In the genomic region with DNA sequence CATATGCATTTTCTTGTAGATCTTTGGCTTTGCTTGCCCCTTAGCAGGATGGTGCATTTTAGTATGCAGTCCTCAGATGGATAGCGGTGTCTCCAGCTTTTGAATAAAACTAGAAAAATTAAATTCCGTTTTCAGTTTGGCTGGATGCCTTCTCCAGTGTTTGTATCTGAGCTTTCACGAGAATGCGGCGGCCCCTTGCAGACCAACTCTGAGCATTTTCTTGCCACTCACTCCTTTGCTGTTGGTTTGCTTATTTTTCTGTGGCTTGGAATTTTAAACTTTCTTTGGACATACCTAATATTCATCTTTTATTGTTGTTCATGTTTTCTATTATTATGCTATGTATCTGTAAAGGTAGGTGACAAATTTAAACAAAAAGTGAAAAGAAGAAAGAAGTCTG, we compare ENCODE assay signal across 11 cellular contexts.
"Had no signal": no experiment of that assay in that cellular context is flagged by ENCODE, and none has a peak within 500 bp of the region (broad histone marks: within the 10 kb centered on the region; RNA-seq: fewer than 3 reads in every experiment).

No MANE protein-coding gene starts in this region.

- H3K27ac ChIP-seq: brain microvascular endothelial cell, prostate gland had no signal

- H3K4me3 ChIP-seq: prostate gland, transverse colon had no signal

- H3K4me1 ChIP-seq: prostate gland had no signal

- H3K9me3 ChIP-seq: prostate gland, transverse colon had no signal

- DNase-seq: activated B cell treated with CpG ODN at 0.5 μM for 24 hours; activated CD4-positive, alpha-beta T cell treated with anti-CD3 and anti-CD28 coated beads, Interleukin-2, amount 50 U/mL, for 1 hour; activated naive CD4-positive, alpha-beta T cell treated with anti-CD3 and anti-CD28 coated beads for 36 hours; activated T-cell treated with anti-CD3 and anti-CD28 coated beads for 4 hours; brain microvascular endothelial cell; effector CD4-positive, alpha-beta T cell; SHP77 treated with DMSO at 0.1 percent for 48 hours; stimulated activated CD4-positive, alpha-beta T cell treated with anti-CD3 and anti-CD28 coated beads, Interleukin-12 subunit alpha, Interleukin-12 subunit beta, amount 100 ng/mL, for 4 hours; transverse colon had no signal

- H3K36me3 ChIP-seq: brain microvascular endothelial cell, prostate gland, transverse colon had no signal

- H3K27me3 ChIP-seq: brain microvascular endothelial cell, transverse colon had no signal

- ATAC-seq: activated T-helper 17 cell treated with anti-CD3 and anti-CD28 coated beads, Interleukin-2, amount 50 U/mL, for 72 hours had no signal
